9 cellular contexts compared by ENCODE assay signal in the genomic region with DNA sequence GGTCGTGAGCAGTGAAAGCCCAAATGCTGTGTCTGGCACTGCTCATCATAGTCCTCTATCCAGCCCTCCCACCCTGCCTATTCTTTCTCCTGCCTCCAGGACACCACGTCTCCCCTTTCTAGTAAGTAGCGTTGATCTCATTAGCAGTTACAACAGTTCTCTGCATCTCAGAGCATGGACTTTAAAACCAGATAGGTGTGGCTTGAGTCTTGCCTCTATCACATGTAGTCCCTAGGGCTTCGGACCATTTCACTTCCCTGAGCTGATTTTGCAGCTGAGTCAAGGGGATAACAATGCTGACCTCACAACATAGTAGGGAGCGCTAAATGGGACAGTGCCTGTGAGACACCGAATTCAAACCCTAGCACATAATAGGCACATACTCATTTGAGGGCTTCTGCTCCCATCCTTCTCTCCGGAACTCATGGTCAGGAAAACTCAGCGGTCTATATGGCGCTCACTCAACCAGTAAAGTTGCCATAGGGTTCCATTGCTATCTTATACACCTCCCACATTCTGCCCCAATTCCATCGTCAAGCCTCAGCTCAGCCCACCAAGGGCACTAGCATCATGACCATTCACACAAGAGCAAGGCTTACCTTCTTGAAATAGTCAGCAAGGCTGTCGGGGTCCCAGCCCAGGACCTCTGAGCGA. TPM values are rescaled to one million over a fixed set of nuclear protein-coding genes. Genes with fewer than 3 reads are reported as not detected.
A peak's percentile ranks its signal among the peaks of the same experiment; 100 is the strongest.
DNase-seq lines count a peak whose midpoint lies in the region; ATAC-seq and TF ChIP-seq lines count a peak whose summit lies in the region.
"Had no signal": no experiment of that assay in that cellular context is flagged by ENCODE, and none has a peak within 500 bp of the region (broad histone marks: within the 10 kb centered on the region; RNA-seq: fewer than 3 reads in every experiment).

No MANE protein-coding gene starts in this region.

- H3K27me3 Mint-ChIP-seq in Calu3 (ENCODE audit: unreplicated experiment) = peaks cover 89% of the 10 kb centered on the region

- ATAC-seq in GM18861 (IDR thresholded peaks at IDR 0.05; ENCODE audit: unreplicated experiment) = peak; percentile 65
- peak; percentile 49 for ATAC-seq in GM21825 (IDR thresholded peaks at IDR 0.05; ENCODE audit: unreplicated experiment)

- peak overlapping the region; percentile 59 to 90 for H3K4me3 ChIP-seq in mucosa of rectum (ENCODE audit: low read length in 2 of 2)
- no peak overlapping the region for H3K4me3 ChIP-seq in brain microvascular endothelial cell (ENCODE audit: low read depth, low read length)

- H3K27ac ChIP-seq in mucosa of rectum (ENCODE audit: low read depth in 2 of 2, low read length in 2 of 2) = peak overlapping the region; percentile 68 to 93
- no peak overlapping the region for H3K27ac ChIP-seq in brain microvascular endothelial cell
- H3K27ac ChIP-seq: epithelial cell of prostate had no signal

- intact Hi-C loops in Calu3 (cut with micrococcal nuclease; ENCODE audit: unreplicated experiment) = no loop called here

- DNase-seq in RPMI8226 (peak; percentile 40), NCI-H1048 (lab: John Stamatoyannopoulos, UW) (no peak), NCI-H2227 (lab: John Stamatoyannopoulos, UW; ENCODE audit: unreplicated experiment) (no peak), brain microvascular endothelial cell (no peak), Calu3 (no peak)

- no peaks in the 10 kb centered on the region for H3K9me3 ChIP-seq in mucosa of rectum (ENCODE audit: control insufficient read depth in 2 of 2, low read length in 2 of 2)

- no peaks in the 10 kb centered on the region for H3K27me3 ChIP-seq in mucosa of rectum (ENCODE audit: control insufficient read depth in 2 of 2, insufficient read depth in 2 of 2, low read length in 2 of 2)
- no peaks in the 10 kb centered on the region for H3K27me3 ChIP-seq in brain microvascular endothelial cell (replicated peaks)

- CTCF ChIA-PET in Calu3 (lab: Charles Lee) = no interaction called here

- no TSS peak for BruUV-seq in Calu3 (replicated peaks; lab: Mats Ljungman, UMichigan)

- peak overlapping the region; percentile 44 to 83 for H3K9ac ChIP-seq in mucosa of rectum (ENCODE audit: low read depth in 1 of 2, low read length in 2 of 2)

- no peaks in the 10 kb centered on the region for H3K4me1 Mint-ChIP-seq in Calu3 (ENCODE audit: low read depth, unreplicated experiment)

- no peaks in the 10 kb centered on the region for H3K9me3 Mint-ChIP-seq in Calu3 (ENCODE audit: low read depth, unreplicated experiment)

- no peak overlapping the region for H3K27ac Mint-ChIP-seq in Calu3 (ENCODE audit: unreplicated experiment)

- no peak for TF ChIP-seq CTCF in brain microvascular endothelial cell (IDR thresholded peaks at IDR 0.05; ENCODE audit: low read depth, low read length, missing control alignments)
- no peak for TF ChIP-seq CTCF in Calu3 (IDR thresholded peaks at IDR 0.05; ENCODE audit: unreplicated experiment)

- no peaks in the 10 kb centered on the region for H3K36me3 Mint-ChIP-seq in Calu3 (ENCODE audit: insufficient read depth, unreplicated experiment)

- no peak overlapping the region for H3K4me3 Mint-ChIP-seq in Calu3 (ENCODE audit: low read depth, unreplicated experiment)

- peaks cover 0 to 4% of the 10 kb centered on the region in 2 donors for H3K36me3 ChIP-seq in mucosa of rectum (ENCODE audit: control insufficient read depth in 2 of 2, insufficient read depth in 2 of 2, low read length in 2 of 2)
- H3K36me3 ChIP-seq in brain microvascular endothelial cell (replicated peaks) = no peaks in the 10 kb centered on the region

- peaks cover 0 to 3% of the 10 kb centered on the region in 2 donors for H3K4me1 ChIP-seq in mucosa of rectum (ENCODE audit: control insufficient read depth in 2 of 2, insufficient read depth in 2 of 2, low read length in 2 of 2)

- in situ Hi-C loops in brain microvascular endothelial cell (cut with HindIII; ENCODE audit: low pct_ligation_motif_present, low sequenced_read_pairs) = no loop called here

RNA-seq across cellular contexts. Expression of a gene that starts 0.5 kb away (rescaled TPM):
- not detected in 2 replicates for total RNA-seq in Calu3 (2022)
